In the genomic region with DNA sequence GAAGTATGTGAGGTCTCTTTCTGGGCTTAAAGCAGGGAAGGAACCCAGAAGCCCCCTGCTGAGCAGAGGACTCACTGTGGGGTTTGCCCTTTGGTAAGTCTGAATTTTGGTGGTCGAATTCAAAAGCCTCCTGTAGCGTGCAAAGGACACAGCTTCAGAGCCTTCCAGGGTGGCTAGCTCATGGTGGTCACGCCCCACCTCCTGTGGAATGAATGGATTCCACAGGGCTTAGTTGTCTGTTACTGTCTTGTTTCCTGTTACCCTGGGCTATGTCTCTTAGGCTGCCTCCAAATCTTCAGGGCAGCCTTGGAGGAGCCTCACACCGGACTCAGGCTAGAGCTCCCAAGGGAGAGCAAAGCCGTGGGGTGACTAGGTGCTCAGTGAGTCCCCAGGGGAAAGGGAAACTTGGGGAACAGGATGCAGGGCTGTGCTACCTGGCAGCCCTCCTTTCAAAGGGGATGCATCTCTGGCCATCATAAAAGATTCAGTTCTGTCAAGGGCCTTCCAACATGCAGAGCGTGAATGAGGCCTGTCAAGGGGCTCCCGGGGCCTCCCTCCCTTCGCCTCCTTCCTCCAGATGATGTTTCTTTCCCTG, we compare ENCODE assay signal across 9 cellular contexts.
DNase-seq lines count a peak whose midpoint lies in the region; ATAC-seq, FAIRE-seq and TF ChIP-seq lines count a peak whose summit lies in the region.
"Had no signal": no experiment of that assay in that cellular context is flagged by ENCODE, and none has a peak within 500 bp of the region (broad histone marks: within the 10 kb centered on the region; RNA-seq: fewer than 3 reads in every experiment).

No MANE protein-coding gene starts in this region.

- intact Hi-C loops in left lung (cut with DNase I) = no loop called here

- H3K27ac ChIP-seq in effector memory CD4-positive, alpha-beta T cell (ENCODE audit: insufficient read depth, low read length, poor library complexity, severe bottlenecking) = no peak overlapping the region
- no peak overlapping the region for H3K27ac ChIP-seq in left lung

- peaks cover 8% of the 10 kb centered on the region for H3K4me1 ChIP-seq in effector memory CD4-positive, alpha-beta T cell (ENCODE audit: control insufficient read depth, insufficient read depth, low read length, poor library complexity, severe bottlenecking)
- H3K4me1 ChIP-seq in left lung = peaks cover 0 to 15% of the 10 kb centered on the region in 2 donors

- no peak for ATAC-seq in stimulated activated naive CD8-positive, alpha-beta T cell treated with anti-CD3 and anti-CD28 coated beads, Interleukin-15, Interleukin-2, amounts not matched to agents 100 U/mL and 50 U/mL, for 24 hours
- no peak for ATAC-seq in left lung

- no peaks in the 10 kb centered on the region for H3K9me3 ChIP-seq in effector memory CD4-positive, alpha-beta T cell (ENCODE audit: control insufficient read depth, low read length)
- H3K9me3 ChIP-seq in left lung = no peaks in the 10 kb centered on the region

- peak overlapping the region; percentile 23 for H3K4me3 Mint-ChIP-seq in stimulated activated naive CD8-positive, alpha-beta T cell treated with anti-CD3 and anti-CD28 coated beads, Interleukin-15, Interleukin-2, amounts not matched to agents 100 ng/mL and 50 ng/mL, for 24 hours
- no peak overlapping the region for H3K4me3 Mint-ChIP-seq in immature natural killer cell

- no peaks in the 10 kb centered on the region for H3K9me3 Mint-ChIP-seq in stimulated activated naive CD8-positive, alpha-beta T cell treated with anti-CD3 and anti-CD28 coated beads, Interleukin-15, Interleukin-2, amounts not matched to agents 100 ng/mL and 50 ng/mL, for 24 hours
- no peaks in the 10 kb centered on the region for H3K9me3 Mint-ChIP-seq in immature natural killer cell

- no peaks in the 10 kb centered on the region for H3K36me3 Mint-ChIP-seq in stimulated activated naive CD8-positive, alpha-beta T cell treated with anti-CD3 and anti-CD28 coated beads, Interleukin-15, Interleukin-2, amounts not matched to agents 100 ng/mL and 50 ng/mL, for 24 hours (ENCODE audit: low read depth)
- H3K36me3 Mint-ChIP-seq in immature natural killer cell = peaks cover 0 to 3% (median 0%) of the 10 kb centered on the region in 3 donors

- H3K27me3 Mint-ChIP-seq in stimulated activated naive CD8-positive, alpha-beta T cell treated with anti-CD3 and anti-CD28 coated beads, Interleukin-15, Interleukin-2, amounts not matched to agents 100 ng/mL and 50 ng/mL, for 24 hours = peaks cover 24% of the 10 kb centered on the region
- peaks cover 3 to 12% (median 4%) of the 10 kb centered on the region in 3 donors for H3K27me3 Mint-ChIP-seq in immature natural killer cell (ENCODE audit: low read depth in 3 of 3)

- no peaks in the 10 kb centered on the region for H3K36me3 ChIP-seq in effector memory CD4-positive, alpha-beta T cell (ENCODE audit: control insufficient read depth, insufficient read depth, low read length)
- no peaks in the 10 kb centered on the region for H3K36me3 ChIP-seq in left lung

- H3K4me1 Mint-ChIP-seq in stimulated activated naive CD8-positive, alpha-beta T cell treated with anti-CD3 and anti-CD28 coated beads, Interleukin-15, Interleukin-2, amounts not matched to agents 100 ng/mL and 50 ng/mL, for 24 hours (ENCODE audit: low read depth) = peaks cover 16% of the 10 kb centered on the region
- H3K4me1 Mint-ChIP-seq in immature natural killer cell = peaks cover 7 to 11% of the 10 kb centered on the region in 2 donors

- peak overlapping the region; percentile 46 for H3K4me3 ChIP-seq in effector memory CD4-positive, alpha-beta T cell (ENCODE audit: insufficient read depth, low read depth, low read length, poor library complexity, severe bottlenecking)
- no peak overlapping the region for H3K4me3 ChIP-seq in left lung

- no peak overlapping the region for H3K27ac Mint-ChIP-seq in stimulated activated naive CD8-positive, alpha-beta T cell treated with anti-CD3 and anti-CD28 coated beads, Interleukin-15, Interleukin-2, amounts not matched to agents 100 ng/mL and 50 ng/mL, for 24 hours
- H3K27ac Mint-ChIP-seq in immature natural killer cell = no peak overlapping the region

- DNase-seq in stimulated activated naive CD8-positive, alpha-beta T cell treated with anti-CD3 and anti-CD28 coated beads, Interleukin-15, Interleukin-2, amounts not matched to agents 100 U/mL and 50 U/mL, for 24 hours = no peak
- DNase-seq in HTR-8/SVneo (ENCODE audit: insufficient read length, low spot score) (peak; percentile 34), immature natural killer cell (no peak), left lung (no peak), HT-29 (ENCODE audit: low spot score) (no peak), SK-N-DZ (ENCODE audit: low spot score) (no peak)
- DNase-seq in effector memory CD4-positive, alpha-beta T cell = no peak
- DNase-seq: DMS79 had no signal

- FAIRE-seq in HTR-8/SVneo (lab: Jason Lieb, UNC) = no peak

- TF ChIP-seq CTCF in left lung (IDR thresholded peaks at IDR 0.05) = no peak

- H3K27me3 ChIP-seq in effector memory CD4-positive, alpha-beta T cell (replicated peaks; ENCODE audit: control insufficient read depth, insufficient read depth, low read length, poor library complexity, severe bottlenecking) = peaks cover 7% of the 10 kb centered on the region
- peaks cover 0 to 29% of the 10 kb centered on the region in 2 donors for H3K27me3 ChIP-seq in left lung
